Comparison of ENCODE assay signal across 1 cellular context in the genomic region with DNA sequence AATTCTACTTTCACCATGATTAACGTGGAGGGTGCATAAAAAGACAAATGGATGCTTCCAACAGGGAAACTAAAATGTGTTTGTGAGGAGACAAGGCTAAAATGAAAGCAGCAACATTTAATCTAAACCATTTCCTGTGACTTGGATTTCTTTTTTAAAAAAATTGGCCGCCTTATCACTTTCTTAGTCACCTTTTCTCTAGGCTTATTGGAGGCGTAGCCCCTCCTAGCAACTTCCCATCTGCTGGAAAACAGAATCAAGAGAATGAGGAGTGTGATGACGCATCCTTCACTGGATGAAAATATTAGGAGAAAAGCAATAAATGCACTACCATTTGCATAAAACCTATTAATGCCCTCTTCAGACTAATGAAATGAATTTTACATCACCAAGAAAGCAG.
TF ChIP-seq lines count a peak whose summit lies in the region.

No MANE protein-coding gene starts in this region.

TF ChIP-seq in IMR-90, 13 proteins besides CTCF, POLR2A, EP300 and RAD21 (continued from another document):
- no peak for TF ChIP-seq CHD1 (IDR thresholded peaks at IDR 0.05; ENCODE audit: low read depth, low read length)
- TF ChIP-seq, protein P1, sequence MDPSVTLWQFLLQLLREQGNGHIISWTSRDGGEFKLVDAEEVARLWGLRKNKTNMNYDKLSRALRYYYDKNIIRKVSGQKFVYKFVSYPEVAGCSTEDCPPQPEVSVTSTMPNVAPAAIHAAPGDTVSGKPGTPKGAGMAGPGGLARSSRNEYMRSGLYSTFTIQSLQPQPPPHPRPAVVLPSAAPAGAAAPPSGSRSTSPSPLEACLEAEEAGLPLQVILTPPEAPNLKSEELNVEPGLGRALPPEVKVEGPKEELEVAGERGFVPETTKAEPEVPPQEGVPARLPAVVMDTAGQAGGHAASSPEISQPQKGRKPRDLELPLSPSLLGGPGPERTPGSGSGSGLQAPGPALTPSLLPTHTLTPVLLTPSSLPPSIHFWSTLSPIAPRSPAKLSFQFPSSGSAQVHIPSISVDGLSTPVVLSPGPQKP (IDR thresholded peaks at IDR 0.05; ENCODE audit: borderline replicate concordance, low read depth, low read length), result no peak
- no peak for TF ChIP-seq RCOR1 (IDR thresholded peaks at IDR 0.05; ENCODE audit: insufficient replicate concordance, low read length)
- no peak for TF ChIP-seq NFE2L2 (IDR thresholded peaks at IDR 0.05; ENCODE audit: low read depth, low read length)
- TF ChIP-seq CEBPB (IDR thresholded peaks at IDR 0.05; ENCODE audit: low read depth, low read length), result no peak
- TF ChIP-seq, protein P2, sequence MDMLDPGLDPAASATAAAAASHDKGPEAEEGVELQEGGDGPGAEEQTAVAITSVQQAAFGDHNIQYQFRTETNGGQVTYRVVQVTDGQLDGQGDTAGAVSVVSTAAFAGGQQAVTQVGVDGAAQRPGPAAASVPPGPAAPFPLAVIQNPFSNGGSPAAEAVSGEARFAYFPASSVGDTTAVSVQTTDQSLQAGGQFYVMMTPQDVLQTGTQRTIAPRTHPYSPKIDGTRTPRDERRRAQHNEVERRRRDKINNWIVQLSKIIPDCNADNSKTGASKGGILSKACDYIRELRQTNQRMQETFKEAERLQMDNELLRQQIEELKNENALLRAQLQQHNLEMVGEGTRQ (IDR thresholded peaks at IDR 0.05; ENCODE audit: low read depth, low read length), result no peak
- TF ChIP-seq MAZ (IDR thresholded peaks at IDR 0.05; ENCODE audit: borderline replicate concordance, low read depth, low read length), result no peak
- no peak for TF ChIP-seq MXI1 (IDR thresholded peaks at IDR 0.05; ENCODE audit: borderline replicate concordance, low read depth, low read length)
- no peak for TF ChIP-seq BHLHE40 (IDR thresholded peaks at IDR 0.05; ENCODE audit: low read depth, low read length)
- no peak for TF ChIP-seq SMC3 (IDR thresholded peaks at IDR 0.05; ENCODE audit: low read depth, low read length)
- no peak for TF ChIP-seq MAFK (IDR thresholded peaks at IDR 0.05; ENCODE audit: low read depth, low read length)
TF ChIP-seq in IMR-90: peak in this region for 0.
